Comparison of ENCODE assay signal across 8 cellular contexts in the genomic region with DNA sequence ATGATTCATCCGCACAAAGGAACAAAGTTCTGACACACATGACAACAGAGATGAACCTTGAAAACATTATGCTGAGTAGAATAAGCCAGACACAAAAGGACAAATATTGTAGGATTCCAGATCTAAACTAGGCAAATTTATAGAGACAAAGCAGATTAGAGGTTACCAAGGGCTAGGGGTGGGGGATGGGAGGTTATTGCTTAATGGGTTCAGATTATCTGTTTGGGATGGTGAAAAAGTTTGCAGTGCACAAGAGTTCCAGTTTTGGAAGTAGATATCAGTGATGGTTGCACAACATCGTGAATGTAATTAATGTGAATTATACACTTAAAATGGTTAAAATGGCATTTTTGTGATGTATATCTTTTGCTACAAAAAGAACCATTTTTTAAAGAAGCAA.
A peak's percentile ranks its signal among the peaks of the same experiment; 100 is the strongest.
DNase-seq lines count a peak whose midpoint lies in the region; ATAC-seq, FAIRE-seq and TF ChIP-seq lines count a peak whose summit lies in the region.
"Not testable (repeated sequence)": the region's sequence is repeated elsewhere in the genome, so short reads cannot be mapped to it uniquely, and the experiment has no call there.

No MANE protein-coding gene starts in this region.

- H3K4me2 ChIP-seq in A549; astrocyte (ENCODE audit: low read length); keratinocyte (ENCODE audit: control insufficient read depth, extremely low read depth, insufficient read depth, low read depth, low read length); HepG2 (ENCODE audit: low read depth, low read length): not testable (repeated sequence)

- H3K4me1 Mint-ChIP-seq in astrocyte (ENCODE audit: low read depth, unreplicated experiment) = not testable (repeated sequence)

- DNase-seq in A549 (ENCODE audit: low read depth in 1 of 2, low spot score in 1 of 2); GM19239 (ENCODE audit: insufficient read length, low spot score); astrocyte (ENCODE audit: low read depth); bronchial epithelial cell (ENCODE audit: low read depth); keratinocyte (ENCODE audit: low read depth, low spot score); HepG2 (ENCODE audit: low spot score); small intestine: not testable (repeated sequence)

- not testable (repeated sequence) for H3K4me1 ChIP-seq in A549; astrocyte (ENCODE audit: insufficient read depth, low read length); keratinocyte (ENCODE audit: control insufficient read depth, extremely low read depth, insufficient read depth, low read length); HepG2 (ENCODE audit: insufficient read depth, low read length); small intestine (ENCODE audit: control insufficient read depth in 2 of 2, insufficient read depth in 1 of 2, low read depth in 1 of 2, low read length in 1 of 2)

- H3K79me2 ChIP-seq in astrocyte (ENCODE audit: insufficient read depth, low read length); keratinocyte (ENCODE audit: control insufficient read depth, insufficient read depth, low read length); HepG2 (ENCODE audit: insufficient read depth, low read length): not testable (repeated sequence)

- H3K27me3 ChIP-seq in astrocyte (ENCODE audit: insufficient read depth, low read length); bronchial epithelial cell (ENCODE audit: control insufficient read depth, insufficient read depth, low read length); keratinocyte (ENCODE audit: control insufficient read depth, extremely low read depth, insufficient read depth, low read length); small intestine (ENCODE audit: control insufficient read depth in 2 of 2, insufficient read depth in 2 of 2, low read length in 2 of 2): not testable (repeated sequence)
- peaks cover 6 to 11% of the 10 kb centered on the region in 2 experiments; a peak in 2 of 5 replicates for H3K27me3 ChIP-seq in HepG2 (ENCODE audit: control insufficient read depth in 1 of 2, insufficient read depth in 2 of 2, low read length in 2 of 2)

- TF ChIP-seq RAD21 in A549 (conservative IDR thresholded peaks at IDR 0.05 in 1 of 2, IDR thresholded peaks at IDR 0.05 in 1 of 2); HepG2 (CRISPR knock-in tag; IDR thresholded peaks at IDR 0.05): not testable (repeated sequence)

- not testable (repeated sequence) for H3K27ac Mint-ChIP-seq in astrocyte (ENCODE audit: unreplicated experiment)

- intact Hi-C loops in HepG2 (cut with micrococcal nuclease; ENCODE audit: unreplicated experiment) = not testable (repeated sequence)

- not testable (repeated sequence) for TF ChIP-seq POLR2A in A549 (IDR thresholded peaks at IDR 0.05; ENCODE audit: low read length); HepG2 (IDR thresholded peaks at IDR 0.05; ENCODE audit: insufficient read depth in 1 of 2, low read depth in 2 of 2, low read length in 2 of 2)

- not testable (repeated sequence) for ATAC-seq in A549, HepG2

- H3K27ac ChIP-seq in A549; astrocyte (ENCODE audit: low read depth, low read length); keratinocyte (ENCODE audit: control insufficient read depth, insufficient read depth, low read length); HepG2 (ENCODE audit: extremely low read length, insufficient read depth, low read length); small intestine (ENCODE audit: low read depth in 1 of 2, low read length in 1 of 2): not testable (repeated sequence)

- WGBS in A549 (ENCODE audit: missing lambda C conversion rate) = 93% methylated on average over 1 of the region's 2 CpGs
- 96% methylated on average over 1 of the region's 2 CpGs for WGBS in HepG2 (ENCODE audit: low lambda C conversion rate)
- 86 to 96% (median 86%) methylated on average over 1 of the region's 2 CpGs for WGBS in small intestine, 3 donors

- H4K20me1 ChIP-seq in astrocyte (ENCODE audit: insufficient read depth, low read length); keratinocyte (ENCODE audit: control insufficient read depth, extremely low read depth, insufficient read depth, low read length); HepG2 (ENCODE audit: insufficient read depth, low read length): not testable (repeated sequence)

- not testable (repeated sequence) for BruUV-seq in HepG2 (replicated peaks; lab: Mats Ljungman, UMichigan)

- not testable (repeated sequence) for H2AFZ ChIP-seq in astrocyte (ENCODE audit: low read depth, low read length); keratinocyte (ENCODE audit: control insufficient read depth, low read length); HepG2 (ENCODE audit: low read length)

- H3K36me3 Mint-ChIP-seq in astrocyte (ENCODE audit: low read depth, unreplicated experiment) = not testable (repeated sequence)

- CTCF ChIA-PET in A549 (lab: Yijun Ruan, JAX); HepG2 (lab: Yijun Ruan, JAX; ENCODE audit: low intra/inter-chr PET ratio, low total read pairs): not testable (repeated sequence)

- peaks cover 24% of the 10 kb centered on the region for H3K27me3 Mint-ChIP-seq in astrocyte (ENCODE audit: low read depth, unreplicated experiment)

- not testable (repeated sequence) for TF ChIP-seq CTCF in A549 (IDR thresholded peaks at IDR 0.05); astrocyte (IDR thresholded peaks at IDR 0.05; ENCODE audit: insufficient read depth, low read depth, low read length); bronchial epithelial cell (IDR thresholded peaks at IDR 0.05; ENCODE audit: insufficient read depth, low read length, severe bottlenecking); keratinocyte (optimal IDR thresholded peaks at IDR 0.05 in 1 of 3, IDR thresholded peaks at IDR 0.05 in 1 of 3, conservative IDR thresholded peaks at IDR 0.05 in 1 of 3; ENCODE audit: extremely low read depth in 1 of 3, insufficient read depth in 2 of 3, low read length in 3 of 3); HepG2 (CRISPR knock-in tag; IDR thresholded peaks at IDR 0.05)

- not testable (repeated sequence) for H3K9ac ChIP-seq in astrocyte (ENCODE audit: low read length); keratinocyte (ENCODE audit: control insufficient read depth, extremely low read depth, insufficient read depth, low read length); HepG2 (ENCODE audit: insufficient read depth, low read depth, low read length)

- dilution Hi-C loops in keratinocyte (cut with MboI; ENCODE audit: extremely low pct_ligation_motif_present, low sequenced_read_pairs) = not testable (repeated sequence)

- POLR2A ChIA-PET in A549 (lab: Yijun Ruan, JAX); HepG2 (lab: Yijun Ruan, JAX): not testable (repeated sequence)

- in situ Hi-C loops in HepG2 (cut with HindIII; ENCODE audit: extremely low pct_ligation_motif_present, low pct_unique_long_range_greater_than_20kb) = not testable (repeated sequence)

- not testable (repeated sequence) for TF ChIP-seq EP300 in A549 (IDR thresholded peaks at IDR 0.05); HepG2 (IDR thresholded peaks at IDR 0.05; ENCODE audit: low read depth in 2 of 2, low read length in 2 of 2); HepG2 (CRISPR knock-in tag; IDR thresholded peaks at IDR 0.05; ENCODE audit: borderline replicate concordance)

- FAIRE-seq in A549 (lab: Jason Lieb, UNC) (peak; percentile 97), GM19239 (lab: Jason Lieb, UNC) (peak; percentile 61), astrocyte (lab: Jason Lieb, UNC) (peak; percentile 59), bronchial epithelial cell (lab: Jason Lieb, UNC) (peak; percentile 96), endometrium (lab: Jason Lieb, UNC) (peak; percentile 85), keratinocyte (lab: Jason Lieb, UNC) (peak; percentile 92), HepG2 (lab: Jason Lieb, UNC) (peak; percentile 82), small intestine (lab: Jason Lieb, UNC) (peak; percentile 51)

- H3K4me3 Mint-ChIP-seq in astrocyte (ENCODE audit: unreplicated experiment) = not testable (repeated sequence)

- H3K4me3 ChIP-seq in A549; astrocyte (ENCODE audit: insufficient read depth, low read depth, low read length); bronchial epithelial cell (ENCODE audit: low read depth, low read length); keratinocyte (ENCODE audit: control insufficient read depth in 2 of 3, extremely low read depth in 1 of 3, insufficient read depth in 2 of 3, low read depth in 1 of 3, low read length in 3 of 3); HepG2 (replicated peaks in 1 of 3; ENCODE audit: insufficient read depth in 1 of 3, low read depth in 2 of 3, low read length in 3 of 3); small intestine (ENCODE audit: low read depth in 1 of 2, low read length in 2 of 2): not testable (repeated sequence)

- not testable (repeated sequence) for H3K36me3 ChIP-seq in astrocyte (ENCODE audit: insufficient read depth, low read length); bronchial epithelial cell (ENCODE audit: control insufficient read depth, insufficient read depth, low read length); keratinocyte (ENCODE audit: control insufficient read depth in 2 of 2, extremely low read depth in 1 of 2, insufficient read depth in 2 of 2, low read length in 2 of 2); HepG2 (replicated peaks in 1 of 2; ENCODE audit: control insufficient read depth in 1 of 2, insufficient read depth in 2 of 2, low read length in 2 of 2); small intestine (ENCODE audit: control insufficient read depth in 2 of 2, insufficient read depth in 2 of 2, low read length in 2 of 2)

- H3K9me3 Mint-ChIP-seq in astrocyte (ENCODE audit: unreplicated experiment) = not testable (repeated sequence)

- not testable (repeated sequence) for H3K9me1 ChIP-seq in keratinocyte (ENCODE audit: control insufficient read depth, extremely low read depth, insufficient read depth, low read length)

- H3K9me3 ChIP-seq in A549; astrocyte (ENCODE audit: insufficient read depth, low read depth, low read length); keratinocyte (ENCODE audit: control insufficient read depth, low read depth, low read length); HepG2 (ENCODE audit: low read length); small intestine (ENCODE audit: control insufficient read depth, low read depth): not testable (repeated sequence)
